In the genomic region with DNA sequence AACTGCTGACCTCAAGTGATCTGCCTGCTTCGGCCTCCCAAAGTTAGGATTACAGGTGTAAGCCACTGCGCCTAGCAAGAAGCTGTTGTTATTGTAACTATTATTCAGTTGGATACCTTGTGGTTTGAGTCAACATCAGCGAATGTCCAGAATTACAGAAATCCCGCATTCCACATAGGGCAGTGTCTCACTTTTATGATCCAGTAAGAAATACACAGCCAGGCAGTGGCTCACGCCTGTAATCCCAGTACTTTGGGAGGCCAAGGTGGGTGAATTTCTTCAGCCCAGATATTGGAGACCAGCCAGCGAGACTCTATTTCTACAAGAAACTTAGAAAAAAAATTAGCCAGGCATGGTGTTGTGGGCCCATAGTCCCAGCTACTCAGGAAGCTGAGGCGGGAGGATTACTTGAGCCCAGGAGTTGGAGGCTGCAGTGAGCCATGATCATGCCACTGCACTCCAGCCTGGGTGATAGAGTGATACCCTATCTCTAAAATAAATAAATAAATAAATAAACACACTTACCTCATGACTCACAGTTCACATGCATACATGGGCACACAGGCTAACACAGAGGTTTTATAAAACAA, we compare ENCODE assay signal across 25 cellular contexts.
"Had no signal": no experiment of that assay in that cellular context is flagged by ENCODE, and none has a peak within 500 bp of the region (broad histone marks: within the 10 kb centered on the region; RNA-seq: fewer than 3 reads in every experiment).

No MANE protein-coding gene starts in this region.

- H3K9me3 ChIP-seq: ascending aorta, lower lobe of right lung, mucosa of descending colon, right lobe of liver, tibial artery had no signal

- H2AFZ ChIP-seq: parathyroid adenoma had no signal

- H3K4me3 ChIP-seq: ascending aorta, coronary artery, lower lobe of right lung, mucosa of descending colon, right lobe of liver, tibial artery had no signal

- FAIRE-seq: bronchial epithelial cell, small intestine, TTC549 had no signal

- H3K36me3 ChIP-seq: ascending aorta, lower lobe of right lung, right lobe of liver, tibial artery, WERI-Rb-1 had no signal

- H3K27ac ChIP-seq: ascending aorta, coronary artery, epithelial cell of prostate, lower lobe of right lung, parathyroid adenoma, right lobe of liver, tibial artery, WERI-Rb-1 had no signal

- H3K79me2 ChIP-seq: parathyroid adenoma had no signal

- DNase-seq: activated CD4-positive, alpha-beta T cell treated with anti-CD3 and anti-CD28 coated beads for 1 hour; activated CD4-positive, alpha-beta T cell treated with anti-CD3 and anti-CD28 coated beads, Interleukin-2, amount 50 U/mL, for 1 hour; activated CD8-positive, alpha-beta T cell treated with anti-CD3 and anti-CD28 coated beads, Interleukin-2, amount 10 ng/mL, durations not matched to agents 7 days and 5 days; activated gamma-delta T cell treated with Interleukin-2 at 50 U/mL for 16 hours; activated T-cell treated with anti-CD3 and anti-CD28 coated beads, Interleukin-2, amount 50 U/mL, for 1 hour; cerebellar nuclear complex; foreskin fibroblast; lower lobe of right lung; mesendoderm; mucosa of descending colon; nephron progenitor cell; right lobe of liver; small intestine; stimulated activated CD4-positive, alpha-beta T cell treated with anti-CD3 and anti-CD28 coated beads, Interleukin-2, amount 100 ng/mL, for 24 hours; stimulated activated naive CD8-positive, alpha-beta T cell treated with anti-CD3 and anti-CD28 coated beads, Interleukin-15, amount 100 ng/mL, for 72 hours; tibial artery; WERI-Rb-1 had no signal

- ATAC-seq: activated CD8-positive, alpha-beta T cell treated with anti-CD3 and anti-CD28 coated beads, Interleukin-2, amount 10 ng/mL, durations not matched to agents 7 days and 5 days; left lobe of liver; lower lobe of right lung; mucosa of descending colon; right lobe of liver; stimulated activated effector memory CD8-positive, alpha-beta T cell treated with anti-CD3 and anti-CD28 coated beads, Interleukin-12 subunit alpha, Interleukin-12 subunit beta, amount 100 ng/mL, for 72 hours; stimulated activated naive CD8-positive, alpha-beta T cell treated with anti-CD3 and anti-CD28 coated beads, Interleukin-15, amount 100 ng/mL, for 72 hours had no signal

- H3K9ac ChIP-seq: parathyroid adenoma had no signal

- H3K4me1 ChIP-seq: lower lobe of right lung, parathyroid adenoma had no signal
